14 cellular contexts compared by ENCODE assay signal in genomic region chr11:85935751-85936150, GRCh38.
"Had no signal": no experiment of that assay in that cellular context is flagged by ENCODE, and none has a peak within 500 bp of the region (broad histone marks: within the 10 kb centered on the region; RNA-seq: fewer than 3 reads in every experiment).

No MANE protein-coding gene starts in this region.

- H3K9me3 ChIP-seq: mucosa of descending colon, vagina had no signal

- H3K4me3 Mint-ChIP-seq: dendritic cell treated with granulocyte-macrophage colony-stimulating factor and Interleukin-4, amounts not matched to agents 40 ng/mL and 50 ng/mL, for 4 days; naive thymus-derived CD8-positive, alpha-beta T cell; type B pancreatic cell had no signal

- DNase-seq: foreskin keratinocyte; kidney; left cardiac atrium; left ventricle myocardium superior; mucosa of descending colon; naive thymus-derived CD8-positive, alpha-beta T cell; small intestine; stimulated activated CD4-positive, alpha-beta T cell treated with anti-CD3 and anti-CD28 coated beads, Interleukin-12 subunit alpha, Interleukin-12 subunit beta, amount 100 ng/mL, for 4 hours; stimulated activated CD4-positive, alpha-beta T cell treated with anti-CD3 and anti-CD28 coated beads, Interleukin-2, amount 100 ng/mL, for 48 hours; stimulated activated naive CD4-positive, alpha-beta T cell treated with Interleukin-2 at 50 U/mL for 16 hours had no signal

- H3K36me3 ChIP-seq: vagina had no signal

- H3K36me3 Mint-ChIP-seq: naive thymus-derived CD8-positive, alpha-beta T cell; type B pancreatic cell had no signal

- H3K4me1 Mint-ChIP-seq: naive thymus-derived CD8-positive, alpha-beta T cell had no signal

- H3K27me3 ChIP-seq: vagina had no signal

- H3K4me1 ChIP-seq: foreskin keratinocyte, vagina had no signal

- FAIRE-seq: colon, kidney, small intestine had no signal

- H3K27ac Mint-ChIP-seq: dendritic cell treated with granulocyte-macrophage colony-stimulating factor and Interleukin-4, amounts not matched to agents 40 ng/mL and 50 ng/mL, for 4 days; type B pancreatic cell had no signal

- H3K4me3 ChIP-seq: mucosa of descending colon, vagina had no signal

- H3K27me3 Mint-ChIP-seq: type B pancreatic cell had no signal

- ATAC-seq: left ventricle myocardium superior; mucosa of descending colon; naive thymus-derived CD8-positive, alpha-beta T cell had no signal

- H3K27ac ChIP-seq: foreskin keratinocyte, vagina had no signal
